9 cellular contexts compared by ENCODE assay signal in genomic region chr16:52191533-52192134, GRCh38.
DNase-seq lines count a peak whose midpoint lies in the region; ATAC-seq and TF ChIP-seq lines count a peak whose summit lies in the region.
"Had no signal": no experiment of that assay in that cellular context is flagged by ENCODE, and none has a peak within 500 bp of the region (broad histone marks: within the 10 kb centered on the region; RNA-seq: fewer than 3 reads in every experiment).

No MANE protein-coding gene starts in this region.

- no peak overlapping the region for H3K27ac Mint-ChIP-seq in natural killer cell treated with Interleukin-12 subunit alpha and Interleukin-12 subunit beta and Interleukin-15 and Interleukin-18, amount 100 ng/mL, for 72 hours

- DNase-seq in GM04503 (ENCODE audit: low read depth) (peak; percentile 4), HK-2 (ENCODE audit: unreplicated experiment) (peak; percentile 67), NCI-H748 treated with DMSO at 0.1 percent for 48 hours (lab: John Stamatoyannopoulos, UW) (peak; percentile 72), erythroblast (lab: John Stamatoyannopoulos, UW) (peak; percentile 53 to 76), substantia nigra (lab: John Stamatoyannopoulos, UW) (peak in 44 of 49 donors; percentile 1 to 73 (median 37)), HuH-7.5 (ENCODE audit: low spot score) (no peak)
- DNase-seq in activated CD8-positive, alpha-beta memory T cell treated with anti-CD3 and anti-CD28 coated beads for 4 hours (ENCODE audit: low read depth in 2 of 2), result peak; percentile 3 to 6
- peak; percentile 61 for DNase-seq in natural killer cell treated with Interleukin-12 subunit alpha and Interleukin-12 subunit beta and Interleukin-15 and Interleukin-18, amount 100 ng/mL, for 72 hours (ENCODE audit: low spot score)

- H3K9me3 Mint-ChIP-seq in natural killer cell treated with Interleukin-12 subunit alpha and Interleukin-12 subunit beta and Interleukin-15 and Interleukin-18, amount 100 ng/mL, for 72 hours, result no peaks in the 10 kb centered on the region

- H3K36me3 Mint-ChIP-seq in natural killer cell treated with Interleukin-12 subunit alpha and Interleukin-12 subunit beta and Interleukin-15 and Interleukin-18, amount 100 ng/mL, for 72 hours, result no peaks in the 10 kb centered on the region

- TF ChIP-seq POLR2A in erythroblast (IDR thresholded peaks at IDR 0.05; ENCODE audit: low read length), result no peak

- H3K4me1 Mint-ChIP-seq in natural killer cell treated with Interleukin-12 subunit alpha and Interleukin-12 subunit beta and Interleukin-15 and Interleukin-18, amount 100 ng/mL, for 72 hours (ENCODE audit: low read depth in 2 of 2), result no peaks in the 10 kb centered on the region

- H3K4me3 Mint-ChIP-seq in natural killer cell treated with Interleukin-12 subunit alpha and Interleukin-12 subunit beta and Interleukin-15 and Interleukin-18, amount 100 ng/mL, for 72 hours, result no peak overlapping the region

- peaks cover 0 to 8% of the 10 kb centered on the region in 2 donors for H3K27me3 Mint-ChIP-seq in natural killer cell treated with Interleukin-12 subunit alpha and Interleukin-12 subunit beta and Interleukin-15 and Interleukin-18, amount 100 ng/mL, for 72 hours

- H3K27ac ChIP-seq in substantia nigra (ENCODE audit: low read depth, low read length, poor library complexity, severe bottlenecking), result no peak overlapping the region
- H3K27ac ChIP-seq: epithelial cell of prostate had no signal

- no peak for ATAC-seq in natural killer cell treated with Interleukin-12 subunit alpha and Interleukin-12 subunit beta and Interleukin-15 and Interleukin-18, amount 100 ng/mL, for 72 hours
